25 cellular contexts compared by ENCODE assay signal in the genomic region with DNA sequence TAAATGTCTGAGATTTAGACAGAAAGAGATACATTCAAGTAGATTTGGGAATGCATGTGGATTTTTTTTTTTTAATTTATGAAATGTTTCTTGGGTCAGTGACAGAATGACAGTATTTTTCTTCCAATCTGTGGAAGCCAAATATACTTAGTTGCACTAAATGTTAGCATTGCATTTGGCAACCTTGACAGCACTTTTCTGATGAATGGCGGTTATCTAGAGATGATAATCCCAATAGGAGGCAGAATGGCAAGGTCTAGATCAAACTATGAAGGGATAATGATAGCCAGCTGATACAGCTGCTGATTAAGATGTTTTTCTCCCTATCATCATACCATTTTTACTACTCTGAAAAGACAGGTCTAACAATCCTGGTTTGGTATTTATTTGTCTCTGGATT. TPM values are rescaled to one million over a fixed set of nuclear protein-coding genes. Genes with fewer than 3 reads are reported as not detected.
DNase-seq lines count a peak whose midpoint lies in the region; ATAC-seq and TF ChIP-seq lines count a peak whose summit lies in the region.
"Had no signal": no experiment of that assay in that cellular context is flagged by ENCODE, and none has a peak within 500 bp of the region (broad histone marks: within the 10 kb centered on the region; RNA-seq: fewer than 3 reads in every experiment).

No MANE protein-coding gene starts in this region.

- no peaks in the 10 kb centered on the region for H3F3A ChIP-seq in neural progenitor cell (ENCODE audit: low read depth)

- no peak overlapping the region for H3K27ac ChIP-seq in CD8-positive, alpha-beta T cell (ENCODE audit: low read depth, low read length)
- H3K27ac ChIP-seq in neural progenitor cell = no peak overlapping the region
- H3K27ac ChIP-seq: body of pancreas, esophagus squamous epithelium, foreskin keratinocyte, GM23248, left ventricle myocardium inferior had no signal

- H3K36me3 ChIP-seq in CD8-positive, alpha-beta T cell (ENCODE audit: insufficient read depth, low read length) = no peaks in the 10 kb centered on the region
- peaks cover 3% of the 10 kb centered on the region for H3K36me3 ChIP-seq in neural progenitor cell

- no peaks in the 10 kb centered on the region for H4K20me1 ChIP-seq in neural progenitor cell (ENCODE audit: low read depth)

- H3K4me2 ChIP-seq in neural progenitor cell = no peak overlapping the region
- H3K4me2 ChIP-seq: SK-N-SH had no signal

- peaks cover 52% of the 10 kb centered on the region for H3K4me1 ChIP-seq in CD8-positive, alpha-beta T cell (ENCODE audit: insufficient read depth, low read length)
- H3K4me1 ChIP-seq in neural progenitor cell = no peaks in the 10 kb centered on the region

- peaks cover 3% of the 10 kb centered on the region for H3K9me3 Mint-ChIP-seq in activated T-cell treated with anti-CD3 and anti-CD28 coated beads, Interleukin-2, amount 50 U/mL, for 24 hours
- H3K9me3 Mint-ChIP-seq in CD8-positive, alpha-beta T cell = no peaks in the 10 kb centered on the region
- H3K9me3 Mint-ChIP-seq in activated B cell treated with CpG ODN at 0.5 μM for 24 hours (no peaks in the 10 kb centered on the region), naive B cell (no peaks in the 10 kb centered on the region), neural progenitor cell (peaks cover 49% of the 10 kb centered on the region)
- H3K9me3 Mint-ChIP-seq: T-helper 1 cell treated with Interleukin-12 subunit alpha and Interleukin-12 subunit beta and Interleukin-4 antibody, amounts not matched to agents 30 μg/mL and 1 μg/mL, for 36 hours had no signal

- no peak overlapping the region for H2AFZ ChIP-seq in neural progenitor cell (replicated peaks)
- H2AFZ ChIP-seq: GM23248 had no signal

- H3K4me1 Mint-ChIP-seq in activated T-cell treated with anti-CD3 and anti-CD28 coated beads, Interleukin-2, amount 50 U/mL, for 24 hours (ENCODE audit: low read depth) = peaks cover 76% of the 10 kb centered on the region
- H3K4me1 Mint-ChIP-seq in CD8-positive, alpha-beta T cell (ENCODE audit: low read depth) = peaks cover 78% of the 10 kb centered on the region
- H3K4me1 Mint-ChIP-seq in activated B cell treated with CpG ODN at 0.5 μM for 24 hours (peaks cover 73% of the 10 kb centered on the region), naive B cell (peaks cover 46 to 76% (median 71%) of the 10 kb centered on the region in 3 donors), neural progenitor cell (peaks cover 3% of the 10 kb centered on the region)

- no peaks in the 10 kb centered on the region for H3K9me3 ChIP-seq in CD8-positive, alpha-beta T cell (ENCODE audit: low read length)
- H3K9me3 ChIP-seq in neural progenitor cell (ENCODE audit: low read depth) = peaks cover 5% of the 10 kb centered on the region
- H3K9me3 ChIP-seq: body of pancreas, esophagus squamous epithelium, left ventricle myocardium inferior, SK-N-SH had no signal

- no peaks in the 10 kb centered on the region for H3K27me3 Mint-ChIP-seq in activated T-cell treated with anti-CD3 and anti-CD28 coated beads, Interleukin-2, amount 50 U/mL, for 24 hours
- H3K27me3 Mint-ChIP-seq in CD8-positive, alpha-beta T cell (ENCODE audit: low read depth) = no peaks in the 10 kb centered on the region
- H3K27me3 Mint-ChIP-seq in activated B cell treated with CpG ODN at 0.5 μM for 24 hours (no peaks in the 10 kb centered on the region), naive B cell (no peaks in the 10 kb centered on the region), neural progenitor cell (ENCODE audit: insufficient read depth, low read depth) (no peaks in the 10 kb centered on the region)

- intact Hi-C loops in CD8-positive, alpha-beta T cell (cut with DNase I, micrococcal nuclease) = loop anchor here in 1 of 2 experiments (5.0 kb wide), 1 partner anchor 67 kb away; no protein-coding TSS in a partner anchor
- intact Hi-C loops in activated B cell treated with CpG ODN at 0.5 μM for 24 hours (cut with micrococcal nuclease) = loop anchor here (5.0 kb wide), 1 partner anchor 67 kb away; no protein-coding TSS in a partner anchor

- peak overlapping the region; percentile 79 for H3K27ac Mint-ChIP-seq in activated T-cell treated with anti-CD3 and anti-CD28 coated beads, Interleukin-2, amount 50 U/mL, for 24 hours
- peak overlapping the region; percentile 75 for H3K27ac Mint-ChIP-seq in CD8-positive, alpha-beta T cell
- H3K27ac Mint-ChIP-seq in activated B cell treated with CpG ODN at 0.5 μM for 24 hours = peak overlapping the region; percentile 30
- peak overlapping the region in 4 of 6 donors; percentile 11 to 78 (median 32) for H3K27ac Mint-ChIP-seq in naive B cell
- H3K27ac Mint-ChIP-seq in neural progenitor cell = no peak overlapping the region

- POLR2A ChIA-PET in CD8-positive, alpha-beta T cell (lab: Charles Lee) = no interaction called here
- POLR2A ChIA-PET in activated B cell treated with CpG ODN at 0.5 μM for 24 hours (lab: Charles Lee) = no interaction called here

- H3K4me3 Mint-ChIP-seq in activated T-cell treated with anti-CD3 and anti-CD28 coated beads, Interleukin-2, amount 50 U/mL, for 24 hours = no peak overlapping the region
- no peak overlapping the region for H3K4me3 Mint-ChIP-seq in CD8-positive, alpha-beta T cell
- H3K4me3 Mint-ChIP-seq in activated B cell treated with CpG ODN at 0.5 μM for 24 hours (no peak overlapping the region), naive B cell (peak overlapping the region in 5 of 8 donors; percentile 4 to 53 (median 28)), neural progenitor cell (no peak overlapping the region)
- H3K4me3 Mint-ChIP-seq: T-helper 1 cell treated with Interleukin-12 subunit alpha and Interleukin-12 subunit beta and Interleukin-4 antibody, amounts not matched to agents 30 μg/mL and 1 μg/mL, for 36 hours had no signal

- H3K79me2 ChIP-seq in neural progenitor cell (ENCODE audit: low read depth) = peaks cover 92% of the 10 kb centered on the region

- DNase-seq in activated T-cell treated with anti-CD3 and anti-CD28 coated beads, Interleukin-2, amount 50 U/mL, for 24 hours = no peak
- DNase-seq in activated T-cell treated with anti-CD3 and anti-CD28 coated beads, Interleukin-2, amount 50 U/mL, for 1 hour = no peak
- no peak for DNase-seq in CD8-positive, alpha-beta T cell
- DNase-seq in activated B cell treated with CpG ODN at 0.5 μM for 24 hours (no peak), naive B cell (no peak), neural progenitor cell (ENCODE audit: low spot score) (no peak), NCI-H774 (lab: John Stamatoyannopoulos, UW) (no peak)
- DNase-seq in effector CD8-positive, alpha-beta T cell (lab: John Stamatoyannopoulos, UW) = no peak
- DNase-seq: body of pancreas; DMS153; dorsolateral prefrontal cortex; esophagus squamous epithelium; foreskin keratinocyte; GM23248; head of caudate nucleus; left ventricle myocardium inferior; NCI-H1436 treated with DMSO at 0.1 percent for 48 hours; NCI-H2081 treated with DMSO at 0.1 percent for 48 hours; NCI-H2227 treated with DMSO at 0.1 percent for 48 hours; NCI-H526; SK-N-SH; stimulated activated CD4-positive, alpha-beta T cell treated with anti-CD3 and anti-CD28 coated beads, Interleukin-4, amount 100 ng/mL, for 1 hour; trophoblast cell had no signal

- no peaks in the 10 kb centered on the region for H3K27me3 ChIP-seq in CD8-positive, alpha-beta T cell (ENCODE audit: insufficient read depth, low read length)
- H3K27me3 ChIP-seq in neural progenitor cell = no peaks in the 10 kb centered on the region
- H3K27me3 ChIP-seq: body of pancreas, dorsolateral prefrontal cortex, esophagus squamous epithelium, foreskin keratinocyte had no signal

- CTCF ChIA-PET in CD8-positive, alpha-beta T cell (lab: Charles Lee) = no interaction called here
- CTCF ChIA-PET in activated B cell treated with CpG ODN at 0.5 μM for 24 hours (lab: Charles Lee) = no interaction called here

- no peak for TF ChIP-seq CTCF in CD8-positive, alpha-beta T cell (IDR thresholded peaks at IDR 0.05)
- no peak for TF ChIP-seq CTCF in activated B cell treated with CpG ODN at 0.5 μM for 24 hours (IDR thresholded peaks at IDR 0.05)
- no peak for TF ChIP-seq CTCF in neural progenitor cell (IDR thresholded peaks at IDR 0.05)

- H3K9ac ChIP-seq in neural progenitor cell = no peak overlapping the region
- H3K9ac ChIP-seq: GM23248, SK-N-SH had no signal

- no peak overlapping the region for H3K4me3 ChIP-seq in CD8-positive, alpha-beta T cell (ENCODE audit: low read depth, low read length)
- no peak overlapping the region for H3K4me3 ChIP-seq in neural progenitor cell
- H3K4me3 ChIP-seq: body of pancreas, dorsolateral prefrontal cortex, esophagus squamous epithelium, GM23248, left ventricle myocardium inferior had no signal

- no peak for ATAC-seq in CD8-positive, alpha-beta T cell
- no peak for ATAC-seq in activated B cell treated with CpG ODN at 0.5 μM for 24 hours (ENCODE audit: low read depth)
- ATAC-seq in naive B cell (ENCODE audit: low read depth in 2 of 2) = no peak
- ATAC-seq: body of pancreas, foreskin keratinocyte, Right ventricle myocardium inferior had no signal

- peaks cover 83% of the 10 kb centered on the region for H3K36me3 Mint-ChIP-seq in activated T-cell treated with anti-CD3 and anti-CD28 coated beads, Interleukin-2, amount 50 U/mL, for 24 hours (ENCODE audit: low read depth)
- H3K36me3 Mint-ChIP-seq in CD8-positive, alpha-beta T cell = peaks cover 39% of the 10 kb centered on the region
- peaks cover 33% of the 10 kb centered on the region for H3K36me3 Mint-ChIP-seq in activated B cell treated with CpG ODN at 0.5 μM for 24 hours (ENCODE audit: low read depth)
- H3K36me3 Mint-ChIP-seq in naive B cell = peaks cover 0 to 16% of the 10 kb centered on the region in 2 donors
- peaks cover 66% of the 10 kb centered on the region for H3K36me3 Mint-ChIP-seq in neural progenitor cell

RNA-seq across cellular contexts. Expression of a gene that starts 41.0 kb away (rescaled TPM):
- total RNA-seq in CD8-positive, alpha-beta T cell = 10 to 100 TPM; 32.0 to 36.6 TPM
- total RNA-seq in activated B cell treated with CpG ODN at 0.5 μM for 24 hours (35.0 and 36.0 TPM in 2 replicates), neural progenitor cell (ENCODE audit: low replicate concordance) (45.4 and 51.0 TPM in 2 replicates)
- 10 to 100 TPM; 14.6 to 57.6 (median 50.1) TPM for polyA plus RNA-seq in naive B cell (ENCODE audit: low read depth in 6 of 6)

Comparison
In these comparisons a context has a peak if more than half of its experiments do, and no peak if none do; other contexts are left out.
1. H3K4me3 Mint-ChIP-seq: peak in naive B cell (5 of 8); none in activated T-cell treated with anti-CD3 and anti-CD28 coated beads, Interleukin-2, amount 50 U/mL, for 24 hours (single experiment), CD8-positive, alpha-beta T cell (single experiment), activated B cell treated with CpG ODN at 0.5 μM for 24 hours (single experiment) and neural progenitor cell (single experiment).